Comparison of ENCODE assay signal across 10 cellular contexts in genomic region chr19:56223481-56223880, GRCh38. TPM values are rescaled to one million over a fixed set of nuclear protein-coding genes. Genes with fewer than 3 reads are reported as not detected.
"Had no signal": no experiment of that assay in that cellular context is flagged by ENCODE, and none has a peak within 500 bp of the region (broad histone marks: within the 10 kb centered on the region; RNA-seq: fewer than 3 reads in every experiment).

No MANE protein-coding gene starts in this region.

- H3K4me1 Mint-ChIP-seq: GM23338, H9 had no signal

- H3K27ac Mint-ChIP-seq: GM23338, H9, HFFc6 had no signal

- ATAC-seq: GM23338, HCT116 had no signal

- DNase-seq: GM23248, GOT3, H9, HCEC 1CT, HFFc6 had no signal

- H3K9me3 Mint-ChIP-seq: GM23338 had no signal

- H3K4me3 Mint-ChIP-seq: GM23338, H9, HFFc6 had no signal

RNA-seq across cellular contexts. Expression of gene ZSCAN5C, which starts 21.4 kb away (rescaled TPM):
- total RNA-seq: GM23248, GM23338, H1, H4, H7, H9, HFFc6 had no signal

RNA-seq across cellular contexts. Expression of gene ZSCAN5B, which starts 25.9 kb away (rescaled TPM):
- total RNA-seq: GM23248, H1, H7, H9 had no signal

RNA-seq across cellular contexts. Expression of gene GALP, which starts 47.7 kb away (rescaled TPM):
- total RNA-seq: GM23248, GM23338, H1, H7, H9, HFFc6 had no signal

RNA-seq across cellular contexts. Expression of gene EDDM13, which starts 49.1 kb away (rescaled TPM):
- total RNA-seq: GM23248, GM23338, H1, H4, H7, H9, HFFc6 had no signal
